In the genomic region with DNA sequence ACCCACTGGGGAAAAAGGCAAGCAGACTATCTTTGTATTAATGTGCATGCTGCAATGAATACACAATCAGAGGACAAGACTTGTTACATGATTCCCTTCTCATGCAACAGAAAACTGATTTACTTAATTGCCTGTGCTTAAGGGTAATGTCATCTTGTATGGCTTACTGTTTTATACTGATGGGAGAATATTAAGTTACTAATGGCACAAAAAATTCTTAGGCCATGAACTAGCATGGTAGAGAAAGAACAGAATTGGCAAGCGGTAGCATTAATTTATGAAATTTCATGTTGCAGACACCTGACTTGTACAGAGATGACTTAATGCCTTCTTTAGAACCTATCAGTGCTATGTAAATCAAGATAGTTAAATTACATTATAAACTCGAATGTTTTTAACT, we compare ENCODE assay signal across 22 cellular contexts.
"Had no signal": no experiment of that assay in that cellular context is flagged by ENCODE, and none has a peak within 500 bp of the region (broad histone marks: within the 10 kb centered on the region; RNA-seq: fewer than 3 reads in every experiment).

No MANE protein-coding gene starts in this region.

- DNase-seq: activated CD4-positive, alpha-beta memory T cell treated with anti-CD3 and anti-CD28 coated beads for 36 hours; activated CD4-positive, alpha-beta T cell treated with anti-CD3 and anti-CD28 coated beads for 36 hours; activated CD4-positive, alpha-beta T cell treated with anti-CD3 and anti-CD28 coated beads, Interleukin-2, amount 10 ng/mL, durations not matched to agents 24 days and 14 days; activated CD4-positive, CD25-positive, alpha-beta regulatory T cell; activated CD4-positive, CD25-positive, alpha-beta regulatory T cell treated with anti-CD3 and anti-CD28 coated beads, Interleukin-2, amount 50 U/mL, for 72 hours; activated CD8-positive, alpha-beta memory T cell treated with anti-CD3 and anti-CD28 coated beads, Interleukin-2, amount 10 ng/mL, durations not matched to agents 7 days and 5 days; activated CD8-positive, alpha-beta memory T cell treated with anti-CD3 and anti-CD28 coated beads, Interleukin-2, amount 50 U/mL, for 4 hours; activated CD8-positive, alpha-beta T cell treated with anti-CD3 and anti-CD28 coated beads, Interleukin-2, amount 10 ng/mL, durations not matched to agents 7 days and 5 days; activated gamma-delta T cell; activated naive CD4-positive, alpha-beta T cell; activated naive CD4-positive, alpha-beta T cell treated with anti-CD3 and anti-CD28 coated beads, Interleukin-2, amount 10 ng/mL, durations not matched to agents 7 days and 5 days; activated naive CD8-positive, alpha-beta T cell treated with anti-CD3 and anti-CD28 coated beads, Interleukin-2, amount 10 ng/mL, durations not matched to agents 7 days and 5 days; activated T-cell treated with anti-CD3 and anti-CD28 coated beads, Interleukin-2, amount 50 U/mL, for 24 hours; activated T-cell treated with anti-CD3 and anti-CD28 coated beads, Interleukin-2, amount 50 U/mL, for 72 hours; central memory CD4-positive, alpha-beta T cell; cerebellar nuclear complex; colonic mucosa; effector CD8-positive, alpha-beta T cell; esophagus squamous epithelium; foreskin melanocyte; heart right ventricle; T-helper 2 cell had no signal
